8 cellular contexts compared by ENCODE assay signal in the genomic region with DNA sequence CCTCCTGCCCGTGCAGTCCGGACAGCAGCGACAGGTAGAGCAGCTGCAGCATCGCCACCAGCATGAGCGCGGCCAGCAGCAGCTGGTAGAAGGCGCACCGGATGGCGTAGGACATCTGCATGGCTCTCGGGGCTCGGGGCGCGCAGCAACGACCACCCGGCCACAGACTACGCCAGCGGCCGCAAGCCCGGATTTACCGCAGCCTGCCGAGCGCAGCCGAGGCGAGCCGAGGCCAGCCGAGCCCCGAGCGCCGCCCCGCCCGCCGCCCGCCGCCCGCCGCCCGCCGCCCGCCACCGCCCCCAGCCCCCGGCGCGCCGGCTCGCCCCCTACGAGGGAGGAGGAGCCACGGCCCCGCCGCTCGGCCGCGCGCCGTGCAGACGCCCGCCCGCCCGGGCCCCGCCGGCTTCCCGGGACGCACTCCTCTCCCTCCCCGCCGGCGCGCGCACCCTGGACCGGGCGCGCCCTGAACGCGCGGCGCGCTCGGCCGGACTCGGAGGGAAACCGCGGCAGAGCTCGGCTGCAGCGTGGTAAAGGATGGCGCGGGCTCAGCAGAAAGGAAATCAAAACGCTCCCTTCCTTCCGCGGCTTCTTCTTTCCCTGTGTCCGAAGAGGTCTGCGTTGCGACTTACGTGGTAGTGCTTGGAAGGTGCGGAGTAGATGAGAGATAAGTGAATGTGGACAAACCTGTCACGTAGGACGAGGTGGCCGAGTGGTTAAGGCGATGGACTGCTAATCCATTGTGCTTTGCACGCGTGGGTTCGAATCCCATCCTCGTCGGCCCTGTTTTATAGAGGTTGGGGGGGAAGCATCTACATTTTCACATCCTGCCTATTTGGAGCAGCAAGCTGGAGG. TPM values are rescaled to one million over a fixed set of nuclear protein-coding genes. Genes with fewer than 3 reads are reported as not detected.
DNase-seq lines count a peak whose midpoint lies in the region; ATAC-seq and TF ChIP-seq lines count a peak whose summit lies in the region.

A gene (minus strand): TSS at position 205 of the 852 bp plus-strand sequence. CDS start 84 bp downstream, at position 121.

- DNase-seq in GM10266 (ENCODE audit: extremely low spot score): peak; percentile 93
- DNase-seq in NCI-H510A treated with DMSO at 0.1 percent for 48 hours (lab: John Stamatoyannopoulos, UW): peak; percentile 93
- DNase-seq in activated CD4-positive, alpha-beta T cell treated with anti-CD3 and anti-CD28 coated beads, Interleukin-2, amount 50 U/mL, for 24 hours (ENCODE audit: low read depth in 1 of 2, low spot score in 1 of 2): peak; percentile 82 to 87
- peak; percentile 92 for DNase-seq in dedifferentiated amniotic fluid mesenchymal stem cell (ENCODE audit: extremely low spot score)
- DNase-seq in left lobe of liver (ENCODE audit: low spot score): peak; percentile 81
- DNase-seq in stimulated activated CD4-positive, alpha-beta T cell treated with anti-CD3 and anti-CD28 coated beads, Interleukin-1b, Interleukin-23, amount 100 ng/mL, for 4 hours (ENCODE audit: low read depth in 2 of 2): peak; percentile 72 to 81

- ATAC-seq in HG03280 (IDR thresholded peaks at IDR 0.05; ENCODE audit: unreplicated experiment): peak; percentile 44
- peak; percentile 68 for ATAC-seq in left lobe of liver
- ATAC-seq in HG03108 (IDR thresholded peaks at IDR 0.05; ENCODE audit: unreplicated experiment): no peak

- no peak for TF ChIP-seq CTCF in GM10266 (IDR thresholded peaks at IDR 0.05; ENCODE audit: control insufficient read depth, insufficient read depth, low read depth, missing control alignments)

RNA-seq across cellular contexts. Expression of the gene that starts here (rescaled TPM):
- 19.4 TPM for total RNA-seq in left lobe of liver
